Comparison of ENCODE assay signal across 8 cellular contexts in genomic region chr4:2008671-2008920, GRCh38. TPM values are rescaled to one million over a fixed set of nuclear protein-coding genes. Genes with fewer than 3 reads are reported as not detected.
DNase-seq lines count a peak whose midpoint lies in the region; ATAC-seq and TF ChIP-seq lines count a peak whose summit lies in the region.

No MANE protein-coding gene starts in this region.

- intact Hi-C loops in spleen (cut with DNase I; ENCODE audit: low total_unique reads) = no loop called here

- no peaks in the 10 kb centered on the region for H3K9me2 ChIP-seq in hepatocyte (replicated peaks; ENCODE audit: insufficient read depth)

- H3K27ac Mint-ChIP-seq in activated CD8-positive, alpha-beta T cell treated with anti-CD3 and anti-CD28 coated beads, Interleukin-2, amount 10 ng/mL, durations not matched to agents 7 days and 5 days = peak overlapping the region; percentile 88

- TF ChIP-seq CTCF in hepatocyte (IDR thresholded peaks at IDR 0.05; ENCODE audit: poor library complexity) (no peak), spleen (IDR thresholded peaks at IDR 0.05 in 8 of 11, conservative IDR thresholded peaks at IDR 0.05 in 3 of 11) (no peak)

- no peak for DNase-seq in H7
- no peak for DNase-seq in activated CD8-positive, alpha-beta T cell treated with anti-CD3 and anti-CD28 coated beads, Interleukin-2, amount 10 ng/mL, durations not matched to agents 7 days and 5 days
- no peak for DNase-seq in hepatocyte (ENCODE audit: low spot score)
- no peak for DNase-seq in spleen
- DNase-seq in glomerular visceral epithelial cell (ENCODE audit: extremely low spot score) = no peak
- DNase-seq in NCI-H1436 (lab: John Stamatoyannopoulos, UW) = no peak
- no peak for DNase-seq in cerebellar cortex (ENCODE audit: low spot score)
- DNase-seq in SHP77 (lab: John Stamatoyannopoulos, UW) = no peak

- H3K4me2 ChIP-seq in hepatocyte = peak overlapping the region; percentile 78

- 0% methylated on average over 11 of the region's 27 CpGs for WGBS in hepatocyte (ENCODE audit: low lambda C conversion rate, missing lambda C conversion rate)
- WGBS in spleen, 5 donors = 0 to 1% (median 1%) methylated on average over 17 to 27 of the region's 27 CpGs

- no peaks in the 10 kb centered on the region for H3K9me3 Mint-ChIP-seq in activated CD8-positive, alpha-beta T cell treated with anti-CD3 and anti-CD28 coated beads, Interleukin-2, amount 10 ng/mL, durations not matched to agents 7 days and 5 days (ENCODE audit: insufficient read depth)

- no peak for ATAC-seq in activated CD8-positive, alpha-beta T cell treated with anti-CD3 and anti-CD28 coated beads, Interleukin-2, amount 10 ng/mL, durations not matched to agents 7 days and 5 days

- TF ChIP-seq POLR2A in spleen (IDR thresholded peaks at IDR 0.05) = no peak

- H4K20me1 ChIP-seq in hepatocyte (ENCODE audit: insufficient read depth, poor library complexity, severe bottlenecking) = peaks cover 21% of the 10 kb centered on the region

- peak overlapping the region; percentile 85 for H3K4me3 Mint-ChIP-seq in activated CD8-positive, alpha-beta T cell treated with anti-CD3 and anti-CD28 coated beads, Interleukin-2, amount 10 ng/mL, durations not matched to agents 7 days and 5 days

- H3K9me3 ChIP-seq in hepatocyte (ENCODE audit: low read depth) (no peaks in the 10 kb centered on the region), spleen (no peaks in the 10 kb centered on the region)

- no peaks in the 10 kb centered on the region; the same call in none of the 2 replicates for H3K27me3 ChIP-seq in H7 (ENCODE audit: control insufficient read depth, insufficient read depth, low read length)
- no peaks in the 10 kb centered on the region for H3K27me3 ChIP-seq in hepatocyte
- no peaks in the 10 kb centered on the region for H3K27me3 ChIP-seq in spleen (replicated peaks in 1 of 7)

- H3K36me3 Mint-ChIP-seq in activated CD8-positive, alpha-beta T cell treated with anti-CD3 and anti-CD28 coated beads, Interleukin-2, amount 10 ng/mL, durations not matched to agents 7 days and 5 days (ENCODE audit: low read depth) = peaks cover 23% of the 10 kb centered on the region

- H3K79me2 ChIP-seq in hepatocyte = peaks cover 51% of the 10 kb centered on the region

- H3K36me3 ChIP-seq in H7 (replicated peaks; ENCODE audit: control insufficient read depth, insufficient read depth, low read length) (peaks cover 4% of the 10 kb centered on the region), hepatocyte (replicated peaks; ENCODE audit: insufficient read depth, low read depth) (no peaks in the 10 kb centered on the region), spleen (peaks cover 0 to 31% (median 13%) of the 10 kb centered on the region in 6 donors)

- peaks cover 21% of the 10 kb centered on the region for H3K4me1 ChIP-seq in hepatocyte (ENCODE audit: insufficient read depth)
- H3K4me1 ChIP-seq in spleen = peaks cover 15 to 73% (median 39%) of the 10 kb centered on the region in 6 donors

- H3K27ac ChIP-seq in hepatocyte = peak overlapping the region; percentile 97
- H3K27ac ChIP-seq in spleen = peak overlapping the region; percentile 93 to 100 (median 99)

- peak overlapping the region; percentile 74 for H2AFZ ChIP-seq in hepatocyte

- H3K4me3 ChIP-seq in H7 (ENCODE audit: insufficient read depth, low read depth, low read length) = peak overlapping the region; percentile 99
- peak overlapping the region; percentile 60 for H3K4me3 ChIP-seq in hepatocyte
- peak overlapping the region; percentile 73 to 95 (median 85) for H3K4me3 ChIP-seq in spleen

- POLR2A ChIA-PET in activated CD8-positive, alpha-beta T cell treated with anti-CD3 and anti-CD28 coated beads, Interleukin-2, amount 10 ng/mL, durations not matched to agents 7 days and 5 days (lab: Charles Lee) = interaction anchor here (0.6 to 1.8 kb wide), 9 partner anchors 12 to 1050 kb away, joined by 3 to 4 read pairs (median 3); partner anchors contain the start of genes TACC3 and TMEM129

- CTCF ChIA-PET in activated CD8-positive, alpha-beta T cell treated with anti-CD3 and anti-CD28 coated beads, Interleukin-2, amount 10 ng/mL, durations not matched to agents 7 days and 5 days (lab: Charles Lee) = interaction anchor here (0.8 to 1.3 kb wide), 6 partner anchors 8 to 460 kb away, joined by 3 to 4 read pairs (median 3); partner anchors contain the start of gene RNF4

- H3K4me1 Mint-ChIP-seq in activated CD8-positive, alpha-beta T cell treated with anti-CD3 and anti-CD28 coated beads, Interleukin-2, amount 10 ng/mL, durations not matched to agents 7 days and 5 days (ENCODE audit: low read depth) = peaks cover 28% of the 10 kb centered on the region

- H3K27me3 Mint-ChIP-seq in activated CD8-positive, alpha-beta T cell treated with anti-CD3 and anti-CD28 coated beads, Interleukin-2, amount 10 ng/mL, durations not matched to agents 7 days and 5 days (ENCODE audit: low read depth) = peaks cover 5% of the 10 kb centered on the region

RNA-seq across cellular contexts. Expression of gene NELFA, which starts 0.2 kb away (rescaled TPM):
- 61.2 and 70.4 TPM in 2 replicates for total RNA-seq in H7 (2014; rRNA removed; shearing (Covaris generic))
- total RNA-seq in activated CD8-positive, alpha-beta T cell treated with anti-CD3 and anti-CD28 coated beads, Interleukin-2, amount 10 ng/mL, durations not matched to agents 7 days and 5 days = 10 to 100 TPM; 32.2 to 35.6 TPM
- total RNA-seq in hepatocyte = 10.8 and 21.4 TPM in 2 replicates
- 35.9 and 46.2 TPM in 2 replicates for polyA plus RNA-seq in hepatocyte
- 10 to 100 TPM; 20.2 to 36.6 (median 31.5) TPM for total RNA-seq in spleen
- polyA plus RNA-seq in spleen = 10 to 100 TPM; 19.9 to 29.6 (median 20.1) TPM

RNA-seq across cellular contexts. Expression of gene NAT8L, which starts 50.5 kb away (rescaled TPM):
- total RNA-seq in H7 (2014; rRNA removed; shearing (Covaris generic)) = 4.1 and 5.2 TPM in 2 replicates
- total RNA-seq in activated CD8-positive, alpha-beta T cell treated with anti-CD3 and anti-CD28 coated beads, Interleukin-2, amount 10 ng/mL, durations not matched to agents 7 days and 5 days = under 1 TPM in 1 of 2 experiments, not detected in 1; 0.05 TPM
- total RNA-seq in hepatocyte = 0.68 and 2.7 TPM in 2 replicates
- 1.5 TPM in 2 replicates for polyA plus RNA-seq in hepatocyte
- total RNA-seq in spleen = 1 to 10 TPM in 4 of 7 donors, under 1 TPM in 3; 0.50 to 3.1 (median 1.3) TPM
- under 1 TPM; 0.13 to 0.80 (median 0.29) TPM for polyA plus RNA-seq in spleen
